Comparison of ENCODE assay signal across 1 cellular context in genomic region chr4:188408244-188409067, GRCh38.
TF ChIP-seq lines count a peak whose summit lies in the region.

No MANE protein-coding gene starts in this region.

TF ChIP-seq in WTC11, 78 proteins besides CTCF, POLR2A, EP300 and RAD21 (continued from another document):
- TF ChIP-seq, protein P1, sequence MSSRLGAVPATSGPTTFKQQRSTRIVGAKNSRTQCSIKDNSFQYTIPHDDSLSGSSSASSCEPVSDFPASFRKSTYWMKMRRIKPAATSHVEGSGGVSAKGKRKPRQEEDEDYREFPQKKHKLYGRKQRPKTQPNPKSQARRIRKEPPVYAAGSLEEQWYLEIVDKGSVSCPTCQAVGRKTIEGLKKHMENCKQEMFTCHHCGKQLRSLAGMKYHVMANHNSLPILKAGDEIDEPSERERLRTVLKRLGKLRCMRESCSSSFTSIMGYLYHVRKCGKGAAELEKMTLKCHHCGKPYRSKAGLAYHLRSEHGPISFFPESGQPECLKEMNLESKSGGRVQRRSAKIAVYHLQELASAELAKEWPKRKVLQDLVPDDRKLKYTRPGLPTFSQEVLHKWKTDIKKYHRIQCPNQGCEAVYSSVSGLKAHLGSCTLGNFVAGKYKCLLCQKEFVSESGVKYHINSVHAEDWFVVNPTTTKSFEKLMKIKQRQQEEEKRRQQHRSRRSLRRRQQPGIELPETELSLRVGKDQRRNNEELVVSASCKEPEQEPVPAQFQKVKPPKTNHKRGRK (CRISPR knock-in tag; IDR thresholded peaks at IDR 0.05; ENCODE audit: borderline replicate concordance), result no peak
- no peak for TF ChIP-seq CREB1 (CRISPR knock-in tag; IDR thresholded peaks at IDR 0.05)
- no peak for TF ChIP-seq NFATC4 (CRISPR knock-in tag; IDR thresholded peaks at IDR 0.05)
- no peak for TF ChIP-seq JUN (CRISPR knock-in tag; IDR thresholded peaks at IDR 0.05)
- no peak for TF ChIP-seq ZNF423 (CRISPR knock-in tag; IDR thresholded peaks at IDR 0.05)
- no peak for TF ChIP-seq ZBTB21 (CRISPR knock-in tag; IDR thresholded peaks at IDR 0.05; ENCODE audit: borderline replicate concordance)
- TF ChIP-seq AR (CRISPR knock-in tag; IDR thresholded peaks at IDR 0.05), result no peak
- TF ChIP-seq KAT7 (CRISPR knock-in tag; IDR thresholded peaks at IDR 0.05; ENCODE audit: borderline replicate concordance), result no peak
- TF ChIP-seq NFYB (CRISPR knock-in tag; conservative IDR thresholded peaks at IDR 0.05; ENCODE audit: low read depth), result no peak
